9 cellular contexts compared by ENCODE assay signal in the genomic region with DNA sequence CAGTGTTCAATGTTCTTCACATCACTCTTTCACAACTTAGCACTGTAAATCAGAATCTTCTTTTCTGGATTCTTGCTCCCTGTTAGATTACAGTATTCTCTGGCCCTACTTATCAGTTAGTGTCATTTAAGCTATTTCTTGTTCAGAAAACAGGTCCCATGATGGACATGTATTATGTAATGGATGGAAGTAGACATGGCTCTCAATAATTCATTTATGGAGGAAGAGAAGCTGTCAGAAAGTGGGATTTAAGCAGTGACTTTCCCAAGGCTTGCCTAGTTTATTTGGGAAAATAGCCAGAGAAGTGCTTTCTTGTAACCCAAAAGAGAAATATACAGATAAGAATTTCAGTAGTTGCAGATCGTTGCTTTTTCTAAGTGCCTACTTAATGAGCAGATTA. TPM values are rescaled to one million over a fixed set of nuclear protein-coding genes. Genes with fewer than 3 reads are reported as not detected.
DNase-seq lines count a peak whose midpoint lies in the region; ATAC-seq, FAIRE-seq and TF ChIP-seq lines count a peak whose summit lies in the region.
"Had no signal": no experiment of that assay in that cellular context is flagged by ENCODE, and none has a peak within 500 bp of the region (broad histone marks: within the 10 kb centered on the region; RNA-seq: fewer than 3 reads in every experiment).

No MANE protein-coding gene starts in this region.

- H3K36me3 Mint-ChIP-seq in CD4-positive, alpha-beta T cell (ENCODE audit: low read depth), result peaks cover 11% of the 10 kb centered on the region
- H3K36me3 Mint-ChIP-seq in central memory CD8-positive, alpha-beta T cell (ENCODE audit: insufficient read depth), result peaks cover 12% of the 10 kb centered on the region
- H3K36me3 Mint-ChIP-seq in naive thymus-derived CD4-positive, alpha-beta T cell, result peaks cover 0 to 2% (median 0%) of the 10 kb centered on the region in 5 donors

- no peak overlapping the region for H3K23ac ChIP-seq in trophoblast cell (ENCODE audit: low read length)

- H3K79me2 ChIP-seq in trophoblast cell (ENCODE audit: control insufficient read depth, insufficient read depth, low read length, poor library complexity), result peaks cover 12% of the 10 kb centered on the region

- H4K8ac ChIP-seq in trophoblast cell (ENCODE audit: low read depth, low read length), result no peak overlapping the region

- peaks cover 0 to 7% (median 0%) of the 10 kb centered on the region in 3 experiments for H3K36me3 ChIP-seq in naive thymus-derived CD4-positive, alpha-beta T cell (ENCODE audit: control insufficient read depth in 2 of 3, insufficient read depth in 3 of 3, low read length in 3 of 3)
- H3K36me3 ChIP-seq in trophoblast cell (ENCODE audit: control insufficient read depth in 1 of 2, insufficient read depth in 2 of 2, low read length in 2 of 2), result no peaks in the 10 kb centered on the region

- H3K27ac ChIP-seq in CD4-positive, alpha-beta T cell (ENCODE audit: low read depth, low read length), result no peak overlapping the region
- H3K27ac ChIP-seq in naive thymus-derived CD4-positive, alpha-beta T cell (ENCODE audit: low read depth, low read length), result peak overlapping the region; percentile 87
- no peak overlapping the region for H3K27ac ChIP-seq in trophoblast cell (ENCODE audit: low read depth, low read length)

- no peak for FAIRE-seq in frontal cortex (lab: Jason Lieb, UNC)
- FAIRE-seq: endometrium had no signal

- peaks cover 0 to 17% of the 10 kb centered on the region in 2 donors for H3K4me1 ChIP-seq in naive thymus-derived CD4-positive, alpha-beta T cell (ENCODE audit: control insufficient read depth in 2 of 2, insufficient read depth in 2 of 2, low read length in 2 of 2)
- H3K4me1 ChIP-seq in trophoblast cell (ENCODE audit: control insufficient read depth in 1 of 2, insufficient read depth in 2 of 2, low read length in 2 of 2), result peaks cover 3 to 6% of the 10 kb centered on the region in 2 experiments

- no peak overlapping the region for H3K9ac ChIP-seq in trophoblast cell (ENCODE audit: low read length)

- no CpG with 5 or more reads among the region's 1 CpG for WGBS in trophoblast cell (ENCODE audit: extremely low coverage, insufficient coverage, insufficient read length)

- no peak for ATAC-seq in CD4-positive, alpha-beta T cell (ENCODE audit: poor library complexity)
- ATAC-seq in central memory CD8-positive, alpha-beta T cell (replicated peaks; ENCODE audit: extremely low read depth, poor library complexity, severe bottlenecking), result no peak
- no peak for ATAC-seq in naive thymus-derived CD4-positive, alpha-beta T cell
- no peak for ATAC-seq in HG03354 (IDR thresholded peaks at IDR 0.05; ENCODE audit: poor library complexity, severe bottlenecking, unreplicated experiment)

- no peak overlapping the region for H3K4ac ChIP-seq in trophoblast cell (ENCODE audit: low read depth, low read length)

- H3K27ac Mint-ChIP-seq in CD4-positive, alpha-beta T cell, result peak overlapping the region; percentile 96
- H3K27ac Mint-ChIP-seq in central memory CD8-positive, alpha-beta T cell (ENCODE audit: low read depth), result no peak overlapping the region
- peak overlapping the region in 6 of 9 donors; percentile 8 to 98 (median 96) for H3K27ac Mint-ChIP-seq in naive thymus-derived CD4-positive, alpha-beta T cell

- POLR2A ChIA-PET in CD4-positive, alpha-beta T cell (lab: Charles Lee), result interaction anchor here (0.6 to 2.4 kb wide), 2 partner anchors 43 to 234 kb away, joined by 3 to 20 read pairs; a partner anchor contains a TSS
- POLR2A ChIA-PET in naive thymus-derived CD4-positive, alpha-beta T cell (lab: Charles Lee), result interaction anchor here (0.8 kb wide), 1 partner anchor 1012 kb away, joined by 3 read pairs; a partner anchor contains a TSS

- H3K18ac ChIP-seq in trophoblast cell (ENCODE audit: low read length), result no peak overlapping the region

- peaks cover 54% of the 10 kb centered on the region for H3K4me1 Mint-ChIP-seq in CD4-positive, alpha-beta T cell (ENCODE audit: low read depth)
- peaks cover 36% of the 10 kb centered on the region for H3K4me1 Mint-ChIP-seq in central memory CD8-positive, alpha-beta T cell
- H3K4me1 Mint-ChIP-seq in naive thymus-derived CD4-positive, alpha-beta T cell, result peaks cover 38 to 73% (median 56%) of the 10 kb centered on the region in 7 donors

- H3K4me3 Mint-ChIP-seq in CD4-positive, alpha-beta T cell, result peak overlapping the region; percentile 99
- peak overlapping the region; percentile 93 for H3K4me3 Mint-ChIP-seq in central memory CD8-positive, alpha-beta T cell
- peak overlapping the region; percentile 86 to 100 (median 97) for H3K4me3 Mint-ChIP-seq in naive thymus-derived CD4-positive, alpha-beta T cell

- H3K4me3 ChIP-seq in naive thymus-derived CD4-positive, alpha-beta T cell (ENCODE audit: low read length), result no peak overlapping the region
- no peak overlapping the region for H3K4me3 ChIP-seq in trophoblast cell (ENCODE audit: low read depth, low read length)

- H3K9me3 ChIP-seq in CD4-positive, alpha-beta T cell (ENCODE audit: control insufficient read depth, low read length), result no peaks in the 10 kb centered on the region
- no peaks in the 10 kb centered on the region for H3K9me3 ChIP-seq in naive thymus-derived CD4-positive, alpha-beta T cell (ENCODE audit: control insufficient read depth in 2 of 3, low read length in 3 of 3)
- H3K9me3 ChIP-seq in trophoblast cell (ENCODE audit: insufficient read depth, low read depth, low read length), result no peaks in the 10 kb centered on the region

- H2BK120ac ChIP-seq in trophoblast cell (ENCODE audit: insufficient read depth, low read length, poor library complexity), result no peak overlapping the region

- H2AK5ac ChIP-seq in trophoblast cell (ENCODE audit: low read length), result no peak overlapping the region

- CTCF ChIA-PET in CD4-positive, alpha-beta T cell (lab: Charles Lee), result interaction anchor here (1.4 to 3.3 kb wide), 2 partner anchors 43 to 417 kb away, joined by 4 to 13 read pairs; a partner anchor contains a TSS
- CTCF ChIA-PET in naive thymus-derived CD4-positive, alpha-beta T cell (lab: Charles Lee), result no interaction called here

- no peaks in the 10 kb centered on the region for H3K27me3 ChIP-seq in CD4-positive, alpha-beta T cell (ENCODE audit: control insufficient read depth, insufficient read depth, low read length)
- no peaks in the 10 kb centered on the region for H3K27me3 ChIP-seq in naive thymus-derived CD4-positive, alpha-beta T cell (ENCODE audit: control insufficient read depth in 2 of 2, insufficient read depth in 2 of 2, low read length in 2 of 2)
- H3K27me3 ChIP-seq in trophoblast cell (ENCODE audit: insufficient read depth, low read length), result no peaks in the 10 kb centered on the region

- DNase-seq in CD4-positive, alpha-beta T cell, result no peak
- DNase-seq in central memory CD8-positive, alpha-beta T cell (ENCODE audit: low spot score in 2 of 2), result no peak
- no peak for DNase-seq in naive thymus-derived CD4-positive, alpha-beta T cell
- DNase-seq in GF-D8 (lab: John Stamatoyannopoulos, UW), result no peak
- no peak for DNase-seq in trophoblast cell
- DNase-seq in frontal cortex (ENCODE audit: low spot score in 2 of 2), result no peak

- H3K9me3 Mint-ChIP-seq in CD4-positive, alpha-beta T cell, result no peaks in the 10 kb centered on the region
- no peaks in the 10 kb centered on the region for H3K9me3 Mint-ChIP-seq in central memory CD8-positive, alpha-beta T cell
- H3K9me3 Mint-ChIP-seq in naive thymus-derived CD4-positive, alpha-beta T cell, result peaks cover 0 to 3% (median 0%) of the 10 kb centered on the region in 11 donors

- H4K91ac ChIP-seq in trophoblast cell (ENCODE audit: low read depth, low read length), result no peak overlapping the region

- no peak overlapping the region for H3K4me2 ChIP-seq in trophoblast cell (ENCODE audit: low read length)

- no peak overlapping the region for H3K14ac ChIP-seq in trophoblast cell (ENCODE audit: low read length)

- no peaks in the 10 kb centered on the region for H3K27me3 Mint-ChIP-seq in CD4-positive, alpha-beta T cell
- H3K27me3 Mint-ChIP-seq in central memory CD8-positive, alpha-beta T cell, result no peaks in the 10 kb centered on the region
- no peaks in the 10 kb centered on the region for H3K27me3 Mint-ChIP-seq in naive thymus-derived CD4-positive, alpha-beta T cell

- H2BK12ac ChIP-seq in trophoblast cell (ENCODE audit: low read length), result no peak overlapping the region

- TF ChIP-seq RAD21 in Ishikawa (IDR thresholded peaks at IDR 0.05; ENCODE audit: low read depth), result no peak

- no peak overlapping the region for H2BK5ac ChIP-seq in trophoblast cell (ENCODE audit: low read depth, low read length, poor library complexity)

- H4K12ac ChIP-seq in trophoblast cell (ENCODE audit: low read depth, low read length), result no peak overlapping the region

- H3K79me1 ChIP-seq in trophoblast cell (ENCODE audit: low read length), result peaks cover 11% of the 10 kb centered on the region

- no peak overlapping the region for H2AFZ ChIP-seq in trophoblast cell (ENCODE audit: insufficient read depth, low read length, poor library complexity)

- TF ChIP-seq CTCF in CD4-positive, alpha-beta T cell (IDR thresholded peaks at IDR 0.05), result no peak

- no peak for TF ChIP-seq EP300 in Ishikawa (IDR thresholded peaks at IDR 0.05; ENCODE audit: borderline replicate concordance)

- intact Hi-C loops in CD4-positive, alpha-beta T cell (cut with DNase I, micrococcal nuclease), result loop anchor here (5.0 kb wide), 4 partner anchors 100 to 700 kb away; a partner anchor contains a TSS
- intact Hi-C loops in naive thymus-derived CD4-positive, alpha-beta T cell (cut with micrococcal nuclease), result loop anchor here in 1 of 2 donors (5.0 to 10.0 kb wide), 2 partner anchors 102 to 430 kb away; no protein-coding TSS in a partner anchor

TF ChIP-seq in Ishikawa, 13 proteins besides CTCF, POLR2A, EP300 and RAD21:
- TF ChIP-seq FOXM1 (IDR thresholded peaks at IDR 0.05; ENCODE audit: borderline replicate concordance, low read depth) (0 out of 2 replicates have a peak, but pooled peaks have one; percentile 25), YY1 (IDR thresholded peaks at IDR 0.05; ENCODE audit: low read depth) (no peak)

RNA-seq across cellular contexts. Expression of a gene that starts 1.6 kb away (rescaled TPM):
- 10 to 100 TPM; 40.1 to 49.6 TPM for total RNA-seq in CD4-positive, alpha-beta T cell
- total RNA-seq in naive thymus-derived CD4-positive, alpha-beta T cell, result 10 to 100 TPM; 48.6 to 62.0 (median 52.4) TPM
- polyA plus RNA-seq in naive thymus-derived CD4-positive, alpha-beta T cell, result 10 to 100 TPM; 15.9 to 23.1 TPM
- polyA plus RNA-seq in trophoblast cell (2013), result 21.3 and 22.4 TPM in 2 replicates
- 128 TPM for total RNA-seq in frontal cortex

RNA-seq across cellular contexts. Expression of a gene that starts 43.2 kb away (rescaled TPM):
- 1 to 10 TPM; 7.0 to 8.1 TPM for total RNA-seq in CD4-positive, alpha-beta T cell
- total RNA-seq in naive thymus-derived CD4-positive, alpha-beta T cell, result 10 to 100 TPM; 11.0 to 34.9 (median 18.3) TPM
- 1 to 10 TPM; 2.8 to 4.7 TPM for polyA plus RNA-seq in naive thymus-derived CD4-positive, alpha-beta T cell
- 7.8 and 8.2 TPM in 2 replicates for polyA plus RNA-seq in trophoblast cell (2013)
- 10.6 TPM for total RNA-seq in frontal cortex
